Comparison of ENCODE assay signal across 17 cellular contexts in genomic region chr11:21264125-21264524, GRCh38.
A peak's percentile ranks its signal among the peaks of the same experiment; 100 is the strongest.
DNase-seq lines count a peak whose midpoint lies in the region; ATAC-seq and TF ChIP-seq lines count a peak whose summit lies in the region.
"Had no signal": no experiment of that assay in that cellular context is flagged by ENCODE, and none has a peak within 500 bp of the region (broad histone marks: within the 10 kb centered on the region; RNA-seq: fewer than 3 reads in every experiment).

No MANE protein-coding gene starts in this region.

- ATAC-seq in SK-N-SH treated with all-trans-retinoic acid at 6 μM for 48 hours = no peak
- ATAC-seq in GM21576 (IDR thresholded peaks at IDR 0.05; ENCODE audit: unreplicated experiment) = no peak
- ATAC-seq: A549; CD8-positive, alpha-beta T cell had no signal

- TF ChIP-seq EP300 in SK-N-SH (IDR thresholded peaks at IDR 0.05; ENCODE audit: borderline replicate concordance in 1 of 2, low read depth in 1 of 2, low read length in 1 of 2) = no peak

- no peak overlapping the region for H3K4me2 ChIP-seq in SK-N-SH
- H3K4me2 ChIP-seq: A549; BLaER1 treated with 17β-estradiol and CSF1 and Interleukin-3, amounts not matched to agents 10 nM and 100 nM had no signal

- peaks cover 5% of the 10 kb centered on the region for H3K4me1 Mint-ChIP-seq in nephron
- H3K4me1 Mint-ChIP-seq: B cell had no signal

- DNase-seq in SK-N-SH (no peak), UCSD-AML1 (lab: John Stamatoyannopoulos, UW; ENCODE audit: unreplicated experiment) (no peak)
- DNase-seq: AML-193; Caco-2; Calu3; CD4-positive, alpha-beta T cell; CD8-positive, alpha-beta T cell; DMS79 treated with DMSO at 0.1 percent for 48 hours; GF-D8 had no signal

- no peaks in the 10 kb centered on the region for H3K27me3 ChIP-seq in SK-N-SH (ENCODE audit: insufficient read depth)
- H3K27me3 ChIP-seq: BLaER1 treated with 17β-estradiol and CSF1 and Interleukin-3, amounts not matched to agents 10 nM and 100 nM had no signal

- no peaks in the 10 kb centered on the region for H3K79me2 ChIP-seq in SK-N-SH (ENCODE audit: insufficient read depth)

- no peaks in the 10 kb centered on the region for H3K36me3 Mint-ChIP-seq in nephron (ENCODE audit: low read depth)
- H3K36me3 Mint-ChIP-seq: CD8-positive, alpha-beta T cell had no signal

- no peaks in the 10 kb centered on the region; a peak in 1 of 4 replicates for H3K4me1 ChIP-seq in SK-N-SH (ENCODE audit: control insufficient read depth in 1 of 2, insufficient read depth in 2 of 2, low read depth in 1 of 2, low read length in 1 of 2)
- H3K4me1 ChIP-seq: A549; BLaER1 treated with 17β-estradiol and CSF1 and Interleukin-3, amounts not matched to agents 10 nM and 100 nM; Caco-2 had no signal

- H3K9me3 ChIP-seq in SK-N-SH = no peaks in the 10 kb centered on the region; the same call in 1 of the 2 replicates
- H3K9me3 ChIP-seq: A549; BLaER1 treated with 17β-estradiol and CSF1 and Interleukin-3, amounts not matched to agents 10 nM and 100 nM; Caco-2 had no signal

- H3K27ac ChIP-seq in SK-N-SH (ENCODE audit: low read depth in 2 of 2, low read length in 1 of 2) = no peak overlapping the region; a peak in 1 of 4 replicates
- H3K27ac ChIP-seq: 22Rv1; A549; BLaER1 treated with 17β-estradiol and CSF1 and Interleukin-3, amounts not matched to agents 10 nM and 100 nM; C4-2B had no signal

- H3K36me3 ChIP-seq in SK-N-SH (replicated peaks in 1 of 2; ENCODE audit: control insufficient read depth in 1 of 2, insufficient read depth in 2 of 2, low read length in 1 of 2) = no peaks in the 10 kb centered on the region
- H3K36me3 ChIP-seq: BLaER1 treated with 17β-estradiol and CSF1 and Interleukin-3, amounts not matched to agents 10 nM and 100 nM had no signal

- no peaks in the 10 kb centered on the region for H3F3A ChIP-seq in SK-N-SH (replicated peaks; ENCODE audit: insufficient read depth)

- no peak overlapping the region for H2AFZ ChIP-seq in SK-N-SH (ENCODE audit: low read depth)

- TF ChIP-seq CTCF in SK-N-SH (IDR thresholded peaks at IDR 0.05) = no peak
- no peak for TF ChIP-seq CTCF in nephron (IDR thresholded peaks at IDR 0.05; ENCODE audit: unreplicated experiment in 3 of 3)

- no peak for TF ChIP-seq RAD21 in SK-N-SH (IDR thresholded peaks at IDR 0.05; ENCODE audit: low read length)

- H3K9me3 Mint-ChIP-seq in nephron = no peaks in the 10 kb centered on the region
- H3K9me3 Mint-ChIP-seq: CD4-positive, alpha-beta T cell had no signal

- CTCF ChIA-PET in SK-N-SH (lab: Yijun Ruan, JAX) = no interaction called here

- H3K27ac Mint-ChIP-seq in nephron = peak overlapping the region in 2 of 3 experiments; percentile 76 to 77
- H3K27ac Mint-ChIP-seq: B cell; CD4-positive, alpha-beta T cell; CD8-positive, alpha-beta T cell had no signal

- WGBS in SK-N-SH (ENCODE audit: low lambda C conversion rate) = 4% methylated on average over 1 of the region's 1 CpG

- no peaks in the 10 kb centered on the region for H4K20me1 ChIP-seq in SK-N-SH (ENCODE audit: insufficient read depth)
- H4K20me1 ChIP-seq: BLaER1 treated with 17β-estradiol and CSF1 and Interleukin-3, amounts not matched to agents 10 nM and 100 nM had no signal

- no peak overlapping the region for H3K4me3 Mint-ChIP-seq in nephron
- H3K4me3 Mint-ChIP-seq: B cell; CD4-positive, alpha-beta T cell; CD8-positive, alpha-beta T cell had no signal

- POLR2A ChIA-PET in SK-N-SH (lab: Yijun Ruan, JAX) = no interaction called here

- H3K4me3 ChIP-seq in SK-N-SH (ENCODE audit: low read depth in 2 of 2, low read length in 1 of 2) = no peak overlapping the region
- H3K4me3 ChIP-seq: A549; BLaER1 treated with 17β-estradiol and CSF1 and Interleukin-3, amounts not matched to agents 10 nM and 100 nM had no signal

- H3K9me2 ChIP-seq in SK-N-SH = no peaks in the 10 kb centered on the region

- no peak overlapping the region for H3K9ac ChIP-seq in SK-N-SH
- H3K9ac ChIP-seq: BLaER1 treated with 17β-estradiol and CSF1 and Interleukin-3, amounts not matched to agents 10 nM and 100 nM had no signal

- no peaks in the 10 kb centered on the region for H3K27me3 Mint-ChIP-seq in nephron (ENCODE audit: low read depth)
- H3K27me3 Mint-ChIP-seq: B cell; CD4-positive, alpha-beta T cell had no signal

TF ChIP-seq in SK-N-SH, 30 proteins besides CTCF, POLR2A, EP300 and RAD21:
- TF ChIP-seq GATA2 (CRISPR knock-in tag; IDR thresholded peaks at IDR 0.05) (peak; percentile 53), TCF12 (IDR thresholded peaks at IDR 0.05) (no peak)
TF ChIP-seq in SK-N-SH: peak in this region for 1.

TF ChIP-seq in SK-N-SH treated with all-trans-retinoic acid at 6 μM for 48 hours, 23 proteins besides CTCF, POLR2A, EP300 and RAD21:
- TF ChIP-seq POU6F1 (CRISPR knock-in tag; IDR thresholded peaks at IDR 0.05; ENCODE audit: borderline replicate concordance, low read depth) (no peak), ZNF8 (CRISPR knock-in tag; IDR thresholded peaks at IDR 0.05) (no peak), TSHZ2 (CRISPR knock-in tag; IDR thresholded peaks at IDR 0.05) (no peak), SNAI2 (CRISPR knock-in tag; IDR thresholded peaks at IDR 0.05) (no peak)
